ENCODE assay signal across 22 cellular contexts in genomic region chr11:87020764-87021365, GRCh38.
"Had no signal": no experiment of that assay in that cellular context is flagged by ENCODE, and none has a peak within 500 bp of the region (broad histone marks: within the 10 kb centered on the region; RNA-seq: fewer than 3 reads in every experiment).

No MANE protein-coding gene starts in this region.

- DNase-seq: activated CD4-positive, alpha-beta T cell treated with anti-CD3 and anti-CD28 coated beads for 1 hour; activated CD4-positive, alpha-beta T cell treated with anti-CD3 and anti-CD28 coated beads, Interleukin-2, amount 50 U/mL, for 1 hour; activated CD8-positive, alpha-beta T cell treated with anti-CD3 and anti-CD28 coated beads, Interleukin-2, amount 10 ng/mL, durations not matched to agents 7 days and 5 days; activated gamma-delta T cell treated with Interleukin-2 at 50 U/mL for 16 hours; brain microvascular endothelial cell; central memory CD4-positive, alpha-beta T cell; kidney glomerular epithelial cell; left lung; midbrain; right cardiac atrium; stimulated activated CD4-positive, alpha-beta T cell treated with anti-CD3 and anti-CD28 coated beads, Interleukin-1b, Interleukin-23, amount 100 ng/mL, for 48 hours; T-helper 9 cell; tibial artery had no signal

- H3K4me1 ChIP-seq: ascending aorta, left lung, parathyroid adenoma had no signal

- H3K9me3 ChIP-seq: ascending aorta, left lung, neutrophil, tibial artery had no signal

- H3K4me3 Mint-ChIP-seq: activated CD8-positive, alpha-beta T cell treated with anti-CD3 and anti-CD28 coated beads, Interleukin-2, amount 10 ng/mL, durations not matched to agents 7 days and 5 days; activated naive CD4-positive, alpha-beta T cell treated with anti-CD3 and anti-CD28 coated beads, Interleukin-2, amount 50 U/mL, for 24 hours; activated T-helper 1 cell treated with anti-CD3 and anti-CD28 coated beads, Interleukin-12 subunit alpha, Interleukin-12 subunit beta, Interleukin-2, Interleukin-4 antibody, amounts not matched to agents 30 ng/mL and 10 ng/mL and 1 ng/mL, durations not matched to agents 14 hours and 24 hours and 36 hours; natural killer cell treated with Interleukin-12 subunit alpha and Interleukin-12 subunit beta and Interleukin-15 and Interleukin-18, amount 100 ng/mL, for 72 hours; stimulated activated naive CD8-positive, alpha-beta T cell treated with anti-CD3 and anti-CD28 coated beads, Interleukin-15, Interleukin-2, amounts not matched to agents 100 ng/mL and 50 ng/mL, for 24 hours had no signal

- H3K4me3 ChIP-seq: ascending aorta, hepatocyte, left lung, tibial artery had no signal

- H3K27ac ChIP-seq: ascending aorta, brain microvascular endothelial cell, hepatocyte, neutrophil, parathyroid adenoma, tibial artery had no signal

- H3K36me3 ChIP-seq: ascending aorta, brain microvascular endothelial cell, left lung, neutrophil, tibial artery had no signal

- H3K36me3 Mint-ChIP-seq: natural killer cell treated with Interleukin-12 subunit alpha and Interleukin-12 subunit beta and Interleukin-15 and Interleukin-18, amount 100 ng/mL, for 72 hours had no signal

- H2AFZ ChIP-seq: hepatocyte, parathyroid adenoma had no signal

- FAIRE-seq: colon had no signal

- H3K9me3 Mint-ChIP-seq: activated naive CD4-positive, alpha-beta T cell treated with anti-CD3 and anti-CD28 coated beads, Interleukin-2, amount 50 U/mL, for 24 hours; activated T-helper 1 cell treated with anti-CD3 and anti-CD28 coated beads, Interleukin-12 subunit alpha, Interleukin-12 subunit beta, Interleukin-2, Interleukin-4 antibody, amounts not matched to agents 30 ng/mL and 10 ng/mL and 1 ng/mL, durations not matched to agents 14 hours and 24 hours and 36 hours; natural killer cell treated with Interleukin-12 subunit alpha and Interleukin-12 subunit beta and Interleukin-15 and Interleukin-18, amount 100 ng/mL, for 72 hours; stimulated activated naive CD8-positive, alpha-beta T cell treated with anti-CD3 and anti-CD28 coated beads, Interleukin-15, Interleukin-2, amounts not matched to agents 100 ng/mL and 50 ng/mL, for 24 hours had no signal

- H3K9ac ChIP-seq: parathyroid adenoma had no signal

- H3K4me2 ChIP-seq: hepatocyte had no signal

- H3K79me2 ChIP-seq: hepatocyte, parathyroid adenoma had no signal

- H3K27me3 ChIP-seq: ascending aorta, brain microvascular endothelial cell, hepatocyte, left lung, neutrophil, tibial artery had no signal

- H3K27ac Mint-ChIP-seq: activated CD8-positive, alpha-beta T cell treated with anti-CD3 and anti-CD28 coated beads, Interleukin-2, amount 10 ng/mL, durations not matched to agents 7 days and 5 days; activated naive CD4-positive, alpha-beta T cell treated with anti-CD3 and anti-CD28 coated beads, Interleukin-2, amount 50 U/mL, for 24 hours; activated T-helper 1 cell treated with anti-CD3 and anti-CD28 coated beads, Interleukin-12 subunit alpha, Interleukin-12 subunit beta, Interleukin-2, Interleukin-4 antibody, amounts not matched to agents 30 ng/mL and 10 ng/mL and 1 ng/mL, durations not matched to agents 14 hours and 24 hours and 36 hours; natural killer cell treated with Interleukin-12 subunit alpha and Interleukin-12 subunit beta and Interleukin-15 and Interleukin-18, amount 100 ng/mL, for 72 hours; stimulated activated naive CD8-positive, alpha-beta T cell treated with anti-CD3 and anti-CD28 coated beads, Interleukin-15, Interleukin-2, amounts not matched to agents 100 ng/mL and 50 ng/mL, for 24 hours had no signal
